In genomic region chr12:220946-221550, GRCh38 we compare ENCODE assay signal across 26 cellular contexts. TPM values are rescaled to one million over a fixed set of nuclear protein-coding genes. Genes with fewer than 3 reads are reported as not detected.
"Had no signal": no experiment of that assay in that cellular context is flagged by ENCODE, and none has a peak within 500 bp of the region (broad histone marks: within the 10 kb centered on the region; RNA-seq: fewer than 3 reads in every experiment).

No MANE protein-coding gene starts in this region.

- H3K4me1 Mint-ChIP-seq: naive B cell had no signal

- H3K27ac ChIP-seq: heart left ventricle, psoas muscle, right lobe of liver, stomach, thoracic aorta, transverse colon had no signal

- H3K9me3 ChIP-seq: heart left ventricle, psoas muscle, right lobe of liver, stomach, thoracic aorta, transverse colon had no signal

- H3K27me3 ChIP-seq: dorsolateral prefrontal cortex, right lobe of liver, transverse colon had no signal

- ATAC-seq: esophagus mucosa had no signal

- DNase-seq: cortex of kidney; effector CD8-positive, alpha-beta T cell; heart left ventricle; hippocampal formation; left colon; left ventricle myocardium superior; mesendoderm; naive B cell; nucleus accumbens; psoas muscle; retina; right lobe of liver; stimulated activated CD4-positive, alpha-beta T cell treated with anti-CD3 and anti-CD28 coated beads, Interleukin-2, amount 100 ng/mL, for 24 hours; stimulated activated CD4-positive, alpha-beta T cell treated with anti-CD3 and anti-CD28 coated beads, Interleukin-4, amount 100 ng/mL, for 4 hours; stimulated activated naive CD4-positive, alpha-beta T cell; stomach; substantia nigra; transverse colon had no signal

- H3K4me1 ChIP-seq: psoas muscle, right lobe of liver, stomach, transverse colon had no signal

- H3K4me3 ChIP-seq: dorsolateral prefrontal cortex, heart left ventricle, lung, psoas muscle, right lobe of liver, stomach, thoracic aorta, transverse colon had no signal

- H3K9me3 Mint-ChIP-seq: naive B cell had no signal

- H3K36me3 ChIP-seq: heart left ventricle, stomach, thoracic aorta, transverse colon had no signal

- H3K36me3 Mint-ChIP-seq: naive B cell had no signal

- H3K27ac Mint-ChIP-seq: naive B cell had no signal

RNA-seq across cellular contexts. Expression of gene SLC6A12, which starts 7.1 kb away (rescaled TPM):
- total RNA-seq: fibroblast of lung, kidney epithelial cell, skeletal muscle tissue had no signal
- polyA plus RNA-seq: fibroblast of lung had no signal

RNA-seq across cellular contexts. Expression of gene SLC6A13, which starts 41.6 kb away (rescaled TPM):
- total RNA-seq: esophagus mucosa, fibroblast of lung, glomerular endothelial cell, kidney epithelial cell, left colon, stomach, transverse colon had no signal
- polyA plus RNA-seq: fibroblast of lung, stomach had no signal
